15 cellular contexts compared by ENCODE assay signal in genomic region chr3:127000128-127000527, GRCh38.
"Had no signal": no experiment of that assay in that cellular context is flagged by ENCODE, and none has a peak within 500 bp of the region (broad histone marks: within the 10 kb centered on the region; RNA-seq: fewer than 3 reads in every experiment).

No MANE protein-coding gene starts in this region.

- FAIRE-seq: bronchial epithelial cell, keratinocyte had no signal

- H3K9me3 Mint-ChIP-seq: activated naive CD8-positive, alpha-beta T cell treated with anti-CD3 and anti-CD28 coated beads, Interleukin-2, amount 50 U/mL, for 24 hours; activated T-helper 17 cell treated with anti-CD3 and anti-CD28 coated beads, Interleukin-2, amount 50 U/mL, for 72 hours; naive thymus-derived CD8-positive, alpha-beta T cell; T-helper 2 cell treated with Interferon-gamma antibody and Interleukin-4, amounts not matched to agents 5 μg/mL and 100 μg/mL, for 36 hours had no signal

- H3K27me3 Mint-ChIP-seq: activated naive CD8-positive, alpha-beta T cell treated with anti-CD3 and anti-CD28 coated beads, Interleukin-2, amount 50 U/mL, for 24 hours; activated T-helper 17 cell treated with anti-CD3 and anti-CD28 coated beads, Interleukin-2, amount 50 U/mL, for 72 hours; naive thymus-derived CD8-positive, alpha-beta T cell had no signal

- H3K36me3 Mint-ChIP-seq: naive thymus-derived CD8-positive, alpha-beta T cell had no signal

- H3K27ac Mint-ChIP-seq: activated naive CD8-positive, alpha-beta T cell treated with anti-CD3 and anti-CD28 coated beads, Interleukin-2, amount 50 U/mL, for 24 hours; activated T-helper 17 cell treated with anti-CD3 and anti-CD28 coated beads, Interleukin-2, amount 50 U/mL, for 72 hours; naive thymus-derived CD8-positive, alpha-beta T cell; T-helper 2 cell treated with Interferon-gamma antibody and Interleukin-4, amounts not matched to agents 5 μg/mL and 100 μg/mL, for 36 hours had no signal

- H3K4me1 Mint-ChIP-seq: activated naive CD8-positive, alpha-beta T cell treated with anti-CD3 and anti-CD28 coated beads, Interleukin-2, amount 50 U/mL, for 24 hours; activated T-helper 17 cell treated with anti-CD3 and anti-CD28 coated beads, Interleukin-2, amount 50 U/mL, for 72 hours had no signal

- H3K4me3 Mint-ChIP-seq: activated naive CD8-positive, alpha-beta T cell treated with anti-CD3 and anti-CD28 coated beads, Interleukin-2, amount 50 U/mL, for 24 hours; activated T-helper 17 cell treated with anti-CD3 and anti-CD28 coated beads, Interleukin-2, amount 50 U/mL, for 72 hours; naive thymus-derived CD8-positive, alpha-beta T cell; T-helper 2 cell treated with Interferon-gamma antibody and Interleukin-4, amounts not matched to agents 5 μg/mL and 100 μg/mL, for 36 hours had no signal

- H3K4me3 ChIP-seq: skin epidermis had no signal

- DNase-seq: activated CD4-positive, alpha-beta T cell treated with anti-CD3 and anti-CD28 coated beads, Interleukin-2, amount 50 U/mL, for 1 hour; activated naive CD4-positive, alpha-beta T cell treated with Interleukin-2 at 50 U/mL for 16 hours; activated naive CD8-positive, alpha-beta T cell treated with anti-CD3 and anti-CD28 coated beads, Interleukin-2, amount 50 U/mL, for 24 hours; activated T-cell treated with anti-CD3 and anti-CD28 coated beads for 4 hours; aorta; mammary epithelial cell; naive thymus-derived CD8-positive, alpha-beta T cell; stimulated activated CD4-positive, alpha-beta T cell treated with anti-CD3 and anti-CD28 coated beads, Interleukin-4, amount 100 ng/mL, for 24 hours; stimulated activated naive CD8-positive, alpha-beta T cell treated with anti-CD3 and anti-CD28 coated beads, Interleukin-15, Interleukin-2, amounts not matched to agents 100 U/mL and 50 U/mL, for 24 hours had no signal

- ATAC-seq: activated naive CD8-positive, alpha-beta T cell treated with anti-CD3 and anti-CD28 coated beads, Interleukin-2, amount 50 U/mL, for 24 hours; activated T-helper 17 cell treated with anti-CD3 and anti-CD28 coated beads, Interleukin-2, amount 50 U/mL, for 72 hours; left lobe of liver; naive thymus-derived CD8-positive, alpha-beta T cell; stimulated activated naive CD8-positive, alpha-beta T cell treated with anti-CD3 and anti-CD28 coated beads, Interleukin-15, Interleukin-2, amounts not matched to agents 100 U/mL and 50 U/mL, for 24 hours had no signal
